ENCODE assay signal across 24 cellular contexts in genomic region chr11:67197606-67198005, GRCh38.
"Had no signal": no experiment of that assay in that cellular context is flagged by ENCODE, and none has a peak within 500 bp of the region (broad histone marks: within the 10 kb centered on the region; RNA-seq: fewer than 3 reads in every experiment).

No MANE protein-coding gene starts in this region.

- H3K4me1 Mint-ChIP-seq: endodermal cell, neural crest cell had no signal

- H3K27me3 Mint-ChIP-seq: activated T-cell treated with anti-CD3 and anti-CD28 coated beads, Interleukin-2, amount 50 U/mL, for 24 hours; central memory CD8-positive, alpha-beta T cell; dendritic cell treated with granulocyte-macrophage colony-stimulating factor and Interleukin-4, amounts not matched to agents 40 ng/mL and 50 ng/mL, for 4 days had no signal

- H3K9me3 Mint-ChIP-seq: activated naive CD4-positive, alpha-beta T cell treated with anti-CD3 and anti-CD28 coated beads, Interleukin-2, amount 50 U/mL, for 72 hours; activated T-cell treated with anti-CD3 and anti-CD28 coated beads, Interleukin-2, amount 50 U/mL, for 24 hours; activated T-helper 2 cell treated with anti-CD3 and anti-CD28 coated beads, Interferon-gamma antibody, Interleukin-2, Interleukin-4, amounts not matched to agents 10 μg/mL and 5 μg/mL and 100 μg/mL, durations not matched to agents 14 hours and 24 hours and 36 hours; central memory CD8-positive, alpha-beta T cell; dendritic cell treated with granulocyte-macrophage colony-stimulating factor and Interleukin-4, amounts not matched to agents 40 ng/mL and 50 ng/mL, for 4 days; endodermal cell; neural crest cell had no signal

- DNase-seq: activated CD4-positive, alpha-beta T cell treated with anti-CD3 and anti-CD28 coated beads for 48 hours; activated CD4-positive, alpha-beta T cell treated with anti-CD3 and anti-CD28 coated beads, Interleukin-2, amount 50 U/mL, for 48 hours; activated CD8-positive, alpha-beta memory T cell treated with anti-CD3 and anti-CD28 coated beads, Interleukin-2, amount 50 U/mL, for 48 hours; activated T-cell treated with anti-CD3 and anti-CD28 coated beads, Interleukin-2, amount 50 U/mL, for 24 hours; endodermal cell; foreskin keratinocyte; heart right ventricle; islet precursor cell; left cardiac atrium; left ventricle myocardium superior; spleen; stimulated activated naive CD8-positive, alpha-beta T cell treated with anti-CD3 and anti-CD28 coated beads, Interleukin-15, Interleukin-2, amounts not matched to agents 100 U/mL and 50 U/mL, for 24 hours; T-helper 9 cell; testis had no signal

- H3K27ac Mint-ChIP-seq: activated T-cell treated with anti-CD3 and anti-CD28 coated beads, Interleukin-2, amount 50 U/mL, for 24 hours; activated T-helper 2 cell treated with anti-CD3 and anti-CD28 coated beads, Interferon-gamma antibody, Interleukin-2, Interleukin-4, amounts not matched to agents 10 μg/mL and 5 μg/mL and 100 μg/mL, durations not matched to agents 14 hours and 24 hours and 36 hours; dendritic cell treated with granulocyte-macrophage colony-stimulating factor and Interleukin-4, amounts not matched to agents 40 ng/mL and 50 ng/mL, for 4 days; endodermal cell had no signal

- H3K4me3 Mint-ChIP-seq: activated T-cell treated with anti-CD3 and anti-CD28 coated beads, Interleukin-2, amount 50 U/mL, for 24 hours; central memory CD8-positive, alpha-beta T cell; dendritic cell treated with granulocyte-macrophage colony-stimulating factor and Interleukin-4, amounts not matched to agents 40 ng/mL and 50 ng/mL, for 4 days; endodermal cell; neural crest cell had no signal

- H3K36me3 ChIP-seq: breast epithelium had no signal

- H3K4me3 ChIP-seq: breast epithelium, heart right ventricle, right atrium auricular region, spleen, testis had no signal

- H3K27me3 ChIP-seq: breast epithelium, foreskin keratinocyte, heart right ventricle, right atrium auricular region, spleen, testis had no signal

- ATAC-seq: activated CD4-positive, CD25-positive, alpha-beta regulatory T cell treated with anti-CD3 and anti-CD28 coated beads, Interleukin-2, amount 50 U/mL, for 24 hours; activated naive CD4-positive, alpha-beta T cell treated with anti-CD3 and anti-CD28 coated beads, Interleukin-2, amount 50 U/mL, for 72 hours; esophagus mucosa; foreskin keratinocyte; heart right ventricle; left cardiac atrium; left ventricle myocardium superior; stimulated activated naive CD8-positive, alpha-beta T cell treated with anti-CD3 and anti-CD28 coated beads, Interleukin-15, Interleukin-2, amounts not matched to agents 100 U/mL and 50 U/mL, for 24 hours had no signal

- H3K36me3 Mint-ChIP-seq: activated naive CD4-positive, alpha-beta T cell treated with anti-CD3 and anti-CD28 coated beads, Interleukin-2, amount 50 U/mL, for 72 hours had no signal

- H3K4me1 ChIP-seq: breast epithelium, foreskin keratinocyte, heart right ventricle, right atrium auricular region, testis had no signal

- H3K9me3 ChIP-seq: breast epithelium, heart right ventricle, right atrium auricular region, spleen, testis had no signal

- H3K27ac ChIP-seq: breast epithelium, foreskin keratinocyte, heart right ventricle, right atrium auricular region, testis, VCaP had no signal
